Comparison of ENCODE assay signal across 8 cellular contexts in genomic region chr10:121696854-121697253, GRCh38.
DNase-seq lines count a peak whose midpoint lies in the region; ATAC-seq and TF ChIP-seq lines count a peak whose summit lies in the region.

No MANE protein-coding gene starts in this region.

- no peaks in the 10 kb centered on the region for H3K36me3 ChIP-seq in vagina

- intact Hi-C loops in vagina (cut with DNase I): no loop called here

- H3K9me3 Mint-ChIP-seq in HFFc6: peaks cover 10% of the 10 kb centered on the region
- no peaks in the 10 kb centered on the region for H3K9me3 Mint-ChIP-seq in activated naive CD8-positive, alpha-beta T cell treated with anti-CD3 and anti-CD28 coated beads, Interleukin-2, amount 50 U/mL, for 24 hours
- peaks cover 5% of the 10 kb centered on the region for H3K9me3 Mint-ChIP-seq in mesothelial cell of epicardium

- no peaks in the 10 kb centered on the region for H3K4me1 ChIP-seq in vagina

- peaks cover 2% of the 10 kb centered on the region for H3K4me1 Mint-ChIP-seq in HFFc6 (ENCODE audit: low read depth)
- no peaks in the 10 kb centered on the region for H3K4me1 Mint-ChIP-seq in activated naive CD8-positive, alpha-beta T cell treated with anti-CD3 and anti-CD28 coated beads, Interleukin-2, amount 50 U/mL, for 24 hours
- peaks cover 19% of the 10 kb centered on the region for H3K4me1 Mint-ChIP-seq in mesothelial cell of epicardium

- H3K9me3 ChIP-seq in vagina: no peaks in the 10 kb centered on the region

- no peaks in the 10 kb centered on the region for H3K27me3 ChIP-seq in vagina

- no peak for ATAC-seq in activated naive CD8-positive, alpha-beta T cell treated with anti-CD3 and anti-CD28 coated beads, Interleukin-2, amount 50 U/mL, for 24 hours

- H3K4me3 Mint-ChIP-seq in HFFc6: no peak overlapping the region
- no peak overlapping the region for H3K4me3 Mint-ChIP-seq in activated naive CD8-positive, alpha-beta T cell treated with anti-CD3 and anti-CD28 coated beads, Interleukin-2, amount 50 U/mL, for 24 hours
- H3K4me3 Mint-ChIP-seq in mesothelial cell of epicardium: no peak overlapping the region

- no peak for TF ChIP-seq POLR2A in vagina (IDR thresholded peaks at IDR 0.05)

- DNase-seq in Daoy (ENCODE audit: low read depth) (peak; percentile 14), HFFc6 (no peak), mesothelial cell of epicardium (ENCODE audit: low spot score in 2 of 2, unreplicated experiment in 2 of 2) (no peak), NCI-H2107 (lab: John Stamatoyannopoulos, UW) (no peak), vagina (ENCODE audit: extremely low spot score in 2 of 2) (no peak), NCI-H128 (lab: John Stamatoyannopoulos, UW; ENCODE audit: unreplicated experiment) (no peak), KG1 (lab: John Stamatoyannopoulos, UW) (no peak)
- peak; percentile 40 for DNase-seq in activated naive CD8-positive, alpha-beta T cell treated with anti-CD3 and anti-CD28 coated beads, Interleukin-2, amount 50 U/mL, for 24 hours

- TF ChIP-seq CTCF in HFFc6 (IDR thresholded peaks at IDR 0.05) (peak; percentile 72), mesothelial cell of epicardium (IDR thresholded peaks at IDR 0.05; ENCODE audit: unreplicated experiment) (peak; percentile 67), vagina (IDR thresholded peaks at IDR 0.05) (peak in 1 of 3 experiments; percentile 37)

- no peak overlapping the region for H3K4me3 ChIP-seq in vagina

- H3K27ac Mint-ChIP-seq in HFFc6 (no peak overlapping the region), mesothelial cell of epicardium (no peak overlapping the region)
- H3K27ac Mint-ChIP-seq in activated naive CD8-positive, alpha-beta T cell treated with anti-CD3 and anti-CD28 coated beads, Interleukin-2, amount 50 U/mL, for 24 hours: no peak overlapping the region

- H3K27ac ChIP-seq in vagina: no peak overlapping the region

- H3K27me3 Mint-ChIP-seq in HFFc6 (ENCODE audit: insufficient read depth): peaks cover 5% of the 10 kb centered on the region
- peaks cover 3% of the 10 kb centered on the region for H3K27me3 Mint-ChIP-seq in activated naive CD8-positive, alpha-beta T cell treated with anti-CD3 and anti-CD28 coated beads, Interleukin-2, amount 50 U/mL, for 24 hours
- no peaks in the 10 kb centered on the region for H3K27me3 Mint-ChIP-seq in mesothelial cell of epicardium (ENCODE audit: low read depth)

- H3K36me3 Mint-ChIP-seq in HFFc6 (ENCODE audit: low read depth) (no peaks in the 10 kb centered on the region), mesothelial cell of epicardium (no peaks in the 10 kb centered on the region)
- H3K36me3 Mint-ChIP-seq in activated naive CD8-positive, alpha-beta T cell treated with anti-CD3 and anti-CD28 coated beads, Interleukin-2, amount 50 U/mL, for 24 hours (ENCODE audit: low read depth): no peaks in the 10 kb centered on the region

Comparison
In these comparisons a context has a peak if more than half of its experiments do, and no peak if none do; other contexts are left out.
1. DNase-seq: peak in Daoy (single experiment) and activated naive CD8-positive, alpha-beta T cell treated with anti-CD3 and anti-CD28 coated beads, Interleukin-2, amount 50 U/mL, for 24 hours (single experiment); none in HFFc6 (single experiment), mesothelial cell of epicardium (0 of 2), NCI-H2107 (single experiment), vagina (0 of 2), NCI-H128 (single experiment) and KG1 (single experiment).